25 cellular contexts compared by ENCODE assay signal in the genomic region with DNA sequence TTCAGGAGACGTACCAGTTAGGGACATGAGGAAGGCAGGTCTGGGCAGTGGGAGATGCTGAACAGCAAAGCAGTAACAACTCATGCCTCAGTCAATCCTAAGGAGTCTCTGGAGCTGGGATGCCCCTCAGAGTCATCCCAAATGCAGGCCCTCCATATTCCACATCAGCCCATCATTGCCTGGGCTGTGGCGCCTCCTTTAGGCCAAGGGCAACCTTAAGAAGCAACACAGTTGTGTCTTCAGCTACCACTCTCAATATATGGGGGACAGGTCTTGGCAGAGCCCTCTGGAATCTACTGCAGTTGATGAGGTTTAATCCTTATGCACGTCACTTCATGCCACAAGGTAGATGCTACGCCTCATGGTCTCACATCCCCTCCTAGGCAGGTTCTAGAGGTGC.
DNase-seq lines count a peak whose midpoint lies in the region; ATAC-seq and TF ChIP-seq lines count a peak whose summit lies in the region.
"Had no signal": no experiment of that assay in that cellular context is flagged by ENCODE, and none has a peak within 500 bp of the region (broad histone marks: within the 10 kb centered on the region; RNA-seq: fewer than 3 reads in every experiment).

No MANE protein-coding gene starts in this region.

- no peak overlapping the region for H3K4me3 ChIP-seq in tibial artery
- H3K4me3 ChIP-seq: SK-N-MC, smooth muscle cell had no signal

- H3K9me3 Mint-ChIP-seq in endothelial cell (ENCODE audit: unreplicated experiment) = no peaks in the 10 kb centered on the region

- intact Hi-C loops in tibial artery (cut with DNase I; ENCODE audit: low total_unique reads) = no loop called here

- peaks cover 0 to 45% (median 38%) of the 10 kb centered on the region in 4 donors for H3K4me1 ChIP-seq in tibial artery
- H3K4me1 ChIP-seq: BE2C had no signal

- no peak for TF ChIP-seq CTCF in endothelial cell (IDR thresholded peaks at IDR 0.05; ENCODE audit: unreplicated experiment)
- no peak for TF ChIP-seq CTCF in tibial artery (IDR thresholded peaks at IDR 0.05)

- DNase-seq in DMS 273 (lab: John Stamatoyannopoulos, UW; ENCODE audit: unreplicated experiment) = peak; percentile 64
- DNase-seq in DMS 273 treated with DMSO at 0.1 percent for 48 hours (lab: John Stamatoyannopoulos, UW) = no peak
- DNase-seq in NAMALWA (ENCODE audit: low spot score) = peak; percentile 13
- DNase-seq in endothelial cell (ENCODE audit: low spot score) = peak; percentile 22
- no peak for DNase-seq in tibial artery
- DNase-seq in activated CD8-positive, alpha-beta memory T cell treated with anti-CD3 and anti-CD28 coated beads for 24 hours = no peak
- DNase-seq in NCI-H1048 (lab: John Stamatoyannopoulos, UW) = no peak
- DNase-seq: activated CD4-positive, alpha-beta T cell treated with anti-CD3 and anti-CD28 coated beads for 4 hours; activated CD8-positive, alpha-beta memory T cell treated with anti-CD3 and anti-CD28 coated beads, Interleukin-2, amount 50 U/mL, for 4 hours; activated gamma-delta T cell; BE2C; effector memory CD4-positive, alpha-beta T cell; KG1; kidney; mesenchymal stem cell; naive thymus-derived CD8-positive, alpha-beta T cell; NCI-H1417 treated with DMSO at 0.1 percent for 48 hours; NCI-H2227 treated with DMSO at 0.1 percent for 48 hours; NCI-H82; stimulated activated CD4-positive, alpha-beta T cell treated with anti-CD3 and anti-CD28 coated beads, Interleukin-4, amount 100 ng/mL, for 24 hours; T1000 had no signal

- H3K27me3 Mint-ChIP-seq in endothelial cell (ENCODE audit: unreplicated experiment) = no peaks in the 10 kb centered on the region

- H3K4me3 Mint-ChIP-seq in endothelial cell (ENCODE audit: unreplicated experiment) = no peak overlapping the region
- H3K4me3 Mint-ChIP-seq: naive thymus-derived CD8-positive, alpha-beta T cell had no signal

- no peaks in the 10 kb centered on the region for H3K36me3 Mint-ChIP-seq in endothelial cell (ENCODE audit: low read depth, unreplicated experiment)
- H3K36me3 Mint-ChIP-seq: naive thymus-derived CD8-positive, alpha-beta T cell had no signal

- H3K27ac Mint-ChIP-seq in endothelial cell (ENCODE audit: unreplicated experiment) = no peak overlapping the region
- H3K27ac Mint-ChIP-seq: naive thymus-derived CD8-positive, alpha-beta T cell had no signal

- H3K9me3 ChIP-seq in tibial artery = no peaks in the 10 kb centered on the region
- H3K9me3 ChIP-seq: BE2C had no signal

- peak overlapping the region; percentile 72 to 82 for H3K27ac ChIP-seq in tibial artery
- H3K27ac ChIP-seq: 22Rv1, SK-N-MC had no signal

- H3K4me1 Mint-ChIP-seq in endothelial cell (ENCODE audit: unreplicated experiment) = no peaks in the 10 kb centered on the region
- H3K4me1 Mint-ChIP-seq: naive thymus-derived CD8-positive, alpha-beta T cell had no signal

- no peaks in the 10 kb centered on the region for H3K36me3 ChIP-seq in tibial artery
- H3K36me3 ChIP-seq: BE2C had no signal

- no peaks in the 10 kb centered on the region for H3K27me3 ChIP-seq in tibial artery
- H3K27me3 ChIP-seq: BE2C had no signal

- no peak for ATAC-seq in HG02571 (IDR thresholded peaks at IDR 0.05; ENCODE audit: unreplicated experiment)
- ATAC-seq: naive thymus-derived CD8-positive, alpha-beta T cell had no signal

Comparison
In these comparisons a context has a peak if more than half of its experiments do, and no peak if none do; other contexts are left out.
1. DNase-seq: peak in DMS 273 (single experiment), NAMALWA (single experiment) and endothelial cell (single experiment); none in DMS 273 treated with DMSO at 0.1 percent for 48 hours (single experiment), tibial artery (0 of 2), activated CD8-positive, alpha-beta memory T cell treated with anti-CD3 and anti-CD28 coated beads for 24 hours (single experiment) and NCI-H1048 (single experiment).